In the genomic region with DNA sequence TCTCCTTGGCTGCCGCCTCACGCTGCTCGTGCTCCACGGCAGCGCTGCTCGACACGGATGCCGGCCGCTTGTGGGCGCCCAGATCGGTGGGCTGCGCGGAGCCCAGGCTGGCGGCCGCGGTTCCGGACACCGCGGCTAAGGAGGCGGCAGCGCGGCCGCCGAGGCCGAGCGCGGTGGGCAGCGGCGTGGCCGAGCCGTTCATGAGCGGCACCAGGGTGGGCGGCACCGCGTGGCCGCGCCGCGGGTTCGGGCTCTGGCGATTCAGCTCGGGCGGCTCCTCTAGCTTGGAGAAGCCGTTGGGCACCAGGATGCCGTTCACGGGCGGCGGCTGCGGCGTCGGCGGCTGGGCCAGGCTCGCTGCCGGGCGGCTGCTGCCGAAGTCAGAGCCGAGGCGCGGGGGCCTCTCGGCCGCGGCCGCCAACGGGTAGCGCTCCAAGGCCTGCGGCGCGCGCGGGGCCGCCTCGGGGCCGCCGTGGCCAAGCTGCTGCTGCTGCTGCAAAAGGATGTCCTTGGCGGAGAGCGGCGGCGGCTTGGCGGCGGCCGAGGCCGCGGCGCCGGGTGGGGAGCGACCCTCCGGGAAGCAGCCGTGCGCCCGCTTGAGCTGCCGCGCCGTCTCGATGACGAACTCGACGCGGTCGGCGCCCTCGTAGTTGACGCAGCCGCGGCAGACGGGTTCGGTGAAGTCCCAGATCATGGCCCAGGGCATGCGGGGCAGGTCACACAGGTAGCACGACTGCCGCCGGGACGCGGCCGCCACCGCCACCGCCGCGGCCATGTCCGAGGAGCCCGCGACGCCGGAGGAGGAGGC, we compare ENCODE assay signal across 8 cellular contexts. TPM values are rescaled to one million over a fixed set of nuclear protein-coding genes. Genes with fewer than 3 reads are reported as not detected.
DNase-seq lines count a peak whose midpoint lies in the region; ATAC-seq and TF ChIP-seq lines count a peak whose summit lies in the region.

No MANE protein-coding gene starts in this region.

- H3K9me3 Mint-ChIP-seq in activated naive CD4-positive, alpha-beta T cell treated with anti-CD3 and anti-CD28 coated beads, Interleukin-2, amount 50 U/mL, for 72 hours: no peaks in the 10 kb centered on the region

- H3K27ac Mint-ChIP-seq in activated naive CD4-positive, alpha-beta T cell treated with anti-CD3 and anti-CD28 coated beads, Interleukin-2, amount 50 U/mL, for 72 hours: peak overlapping the region; percentile 81 to 99

- intact Hi-C loops in left ventricle myocardium inferior (cut with micrococcal nuclease) (loop anchor here (10.0 kb wide), 1 partner anchor 376 kb away; no protein-coding TSS in a partner anchor), gastrocnemius medialis (cut with DNase I; ENCODE audit: low total_unique reads) (loop anchor here (2.0 kb wide), 1 partner anchor 466 kb away; no protein-coding TSS in a partner anchor)

- H3K9me3 ChIP-seq in left ventricle myocardium inferior (replicated peaks) (no peaks in the 10 kb centered on the region), gastrocnemius medialis (no peaks in the 10 kb centered on the region)

- H3K36me3 ChIP-seq in left ventricle myocardium inferior (peaks cover 47% of the 10 kb centered on the region), gastrocnemius medialis (peaks cover 5 to 16% of the 10 kb centered on the region in 2 donors)

- no peak for TF ChIP-seq CTCF in left ventricle myocardium inferior (IDR thresholded peaks at IDR 0.05; ENCODE audit: borderline replicate concordance)
- TF ChIP-seq CTCF in gastrocnemius medialis (IDR thresholded peaks at IDR 0.05 in 4 of 5, conservative IDR thresholded peaks at IDR 0.05 in 1 of 5): no peak

- H3K4me3 ChIP-seq in left ventricle myocardium inferior (peak overlapping the region; percentile 87), gastrocnemius medialis (peak overlapping the region; percentile 62 to 73 (median 70))

- H3K4me1 ChIP-seq in left ventricle myocardium inferior (peaks cover 81% of the 10 kb centered on the region), gastrocnemius medialis (peaks cover 29 to 62% of the 10 kb centered on the region in 2 donors)

- in situ Hi-C loops in gastrocnemius medialis (cut with MboI; ENCODE audit: low sequenced_read_pairs in 4 of 4): loop anchor here (5.0 to 25.0 kb wide), 2 partner anchors 278 to 373 kb away; no protein-coding TSS in a partner anchor

- 0 out of 2 replicates have a peak, but pooled peaks have one; percentile 15 for TF ChIP-seq POLR2A in Raji (IDR thresholded peaks at IDR 0.05; ENCODE audit: insufficient read depth, low read depth, low read length)
- peak in 1 of 2 donors; percentile 68 for TF ChIP-seq POLR2A in gastrocnemius medialis (IDR thresholded peaks at IDR 0.05)

- peak; percentile 21 to 78 (median 67) for DNase-seq in NCI-H1417 (lab: John Stamatoyannopoulos, UW)
- no peak for DNase-seq in NCI-H1417 treated with DMSO at 0.1 percent for 48 hours (lab: John Stamatoyannopoulos, UW)
- DNase-seq in activated naive CD4-positive, alpha-beta T cell treated with anti-CD3 and anti-CD28 coated beads, Interleukin-2, amount 50 U/mL, for 72 hours (ENCODE audit: low spot score in 2 of 2): peak; percentile 66 to 81
- peak; percentile 40 for DNase-seq in left ventricle myocardium inferior
- peak in 1 of 2 donors; percentile 62 for DNase-seq in gastrocnemius medialis

- ATAC-seq in activated naive CD4-positive, alpha-beta T cell treated with anti-CD3 and anti-CD28 coated beads, Interleukin-2, amount 50 U/mL, for 72 hours: peak in 1 of 2 donors; percentile 19
- no peak for ATAC-seq in gastrocnemius medialis
- no peak for ATAC-seq in GM21360 (IDR thresholded peaks at IDR 0.05; ENCODE audit: unreplicated experiment)
- ATAC-seq in GM18511 (IDR thresholded peaks at IDR 0.05; ENCODE audit: unreplicated experiment): no peak

- peak overlapping the region; percentile 100 for H3K27ac ChIP-seq in left ventricle myocardium inferior (replicated peaks)
- peak overlapping the region; percentile 98 for H3K27ac ChIP-seq in gastrocnemius medialis

- peaks cover 40 to 45% of the 10 kb centered on the region in 2 donors for H3K36me3 Mint-ChIP-seq in activated naive CD4-positive, alpha-beta T cell treated with anti-CD3 and anti-CD28 coated beads, Interleukin-2, amount 50 U/mL, for 72 hours

- H3K27me3 ChIP-seq in left ventricle myocardium inferior (ENCODE audit: low read depth) (no peaks in the 10 kb centered on the region), gastrocnemius medialis (no peaks in the 10 kb centered on the region)

RNA-seq across cellular contexts. Expression of a gene that starts 1.1 kb away (rescaled TPM):
- total RNA-seq in activated naive CD4-positive, alpha-beta T cell treated with anti-CD3 and anti-CD28 coated beads, Interleukin-2, amount 50 U/mL, for 72 hours: 100 to 1,000 TPM in 1 of 2 donors, 10 to 100 TPM in 1; 97.3 to 176 TPM
- total RNA-seq in left ventricle myocardium inferior (126 TPM), gastrocnemius medialis (10 to 100 TPM; 32.2 to 92.0 (median 52.2) TPM)
